14 cellular contexts compared by ENCODE assay signal in genomic region chr9:105296445-105296844, GRCh38. TPM values are rescaled to one million over a fixed set of nuclear protein-coding genes. Genes with fewer than 3 reads are reported as not detected.
DNase-seq lines count a peak whose midpoint lies in the region; ATAC-seq and TF ChIP-seq lines count a peak whose summit lies in the region.
"Had no signal": no experiment of that assay in that cellular context is flagged by ENCODE, and none has a peak within 500 bp of the region (broad histone marks: within the 10 kb centered on the region; RNA-seq: fewer than 3 reads in every experiment).

No MANE protein-coding gene starts in this region.

- DNase-seq in GM23338 (ENCODE audit: low spot score), result no peak
- DNase-seq in adipocyte (ENCODE audit: low read depth), result no peak
- DNase-seq in fibroblast of pulmonary artery (ENCODE audit: low read depth), result peak; percentile 25
- DNase-seq in progenitor cell of endocrine pancreas (ENCODE audit: low spot score, unreplicated experiment), result no peak
- no peak for DNase-seq in RPMI8226
- no peak for DNase-seq in NCI-H146 (lab: John Stamatoyannopoulos, UW)
- no peak for DNase-seq in NCI-H2081 treated with DMSO at 0.1 percent for 48 hours (lab: John Stamatoyannopoulos, UW)
- DNase-seq: activated B cell treated with CpG ODN at 0.5 μM for 24 hours; activated naive CD8-positive, alpha-beta T cell treated with anti-CD3 and anti-CD28 coated beads, Interleukin-2, amount 10 ng/mL, durations not matched to agents 7 days and 5 days; NCI-H1694 treated with DMSO at 0.1 percent for 48 hours; psoas muscle; stimulated activated naive CD4-positive, alpha-beta T cell treated with Interleukin-2 at 50 U/mL for 16 hours had no signal

- peaks cover 2% of the 10 kb centered on the region for H3K27me3 Mint-ChIP-seq in GM23338 (ENCODE audit: insufficient read depth, low read depth, poor library complexity)
- H3K27me3 Mint-ChIP-seq in progenitor cell of endocrine pancreas, result no peaks in the 10 kb centered on the region
- H3K27me3 Mint-ChIP-seq: activated B cell treated with CpG ODN at 0.5 μM for 24 hours had no signal

- no peak overlapping the region for H2AFZ ChIP-seq in GM23338

- no peaks in the 10 kb centered on the region for H3K9me3 ChIP-seq in adipocyte (ENCODE audit: control insufficient read depth, low read length)
- H3K9me3 ChIP-seq: psoas muscle had no signal

- peak overlapping the region; percentile 65 for H3K4me2 ChIP-seq in GM23338

- peak overlapping the region; percentile 55 for H3K4me3 Mint-ChIP-seq in GM23338
- no peak overlapping the region for H3K4me3 Mint-ChIP-seq in progenitor cell of endocrine pancreas (ENCODE audit: low read depth)
- H3K4me3 Mint-ChIP-seq: activated B cell treated with CpG ODN at 0.5 μM for 24 hours; activated naive CD8-positive, alpha-beta T cell treated with anti-CD3 and anti-CD28 coated beads, Interleukin-2, amount 10 ng/mL, durations not matched to agents 7 days and 5 days had no signal

- H3K27me3 ChIP-seq in GM23338 (ENCODE audit: insufficient read depth) (no peaks in the 10 kb centered on the region), adipocyte (replicated peaks; ENCODE audit: control insufficient read depth, insufficient read depth, low read length) (no peaks in the 10 kb centered on the region)
- H3K27me3 ChIP-seq: BLaER1 treated with 17β-estradiol and CSF1 and Interleukin-3, amounts not matched to agents 10 nM and 100 nM had no signal

- H3K9me3 Mint-ChIP-seq in GM23338 (no peaks in the 10 kb centered on the region), progenitor cell of endocrine pancreas (ENCODE audit: low read depth) (no peaks in the 10 kb centered on the region)
- H3K9me3 Mint-ChIP-seq: activated B cell treated with CpG ODN at 0.5 μM for 24 hours; activated naive CD8-positive, alpha-beta T cell treated with anti-CD3 and anti-CD28 coated beads, Interleukin-2, amount 10 ng/mL, durations not matched to agents 7 days and 5 days had no signal

- no peaks in the 10 kb centered on the region for H3F3A ChIP-seq in GM23338 (replicated peaks; ENCODE audit: low read depth)

- TF ChIP-seq CTCF in GM23338 (conservative IDR thresholded peaks at IDR 0.05; ENCODE audit: low read depth in 2 of 2), result no peak
- TF ChIP-seq CTCF in fibroblast of pulmonary artery (IDR thresholded peaks at IDR 0.05; ENCODE audit: low read length, missing control alignments), result no peak
- no peak for TF ChIP-seq CTCF in progenitor cell of endocrine pancreas (IDR thresholded peaks at IDR 0.05; ENCODE audit: unreplicated experiment)

- H3K27ac Mint-ChIP-seq in GM23338 (peak overlapping the region; percentile 98), progenitor cell of endocrine pancreas (peak overlapping the region; percentile 58)
- H3K27ac Mint-ChIP-seq: activated B cell treated with CpG ODN at 0.5 μM for 24 hours; activated naive CD8-positive, alpha-beta T cell treated with anti-CD3 and anti-CD28 coated beads, Interleukin-2, amount 10 ng/mL, durations not matched to agents 7 days and 5 days had no signal

- H3K4me1 ChIP-seq in GM23338 (ENCODE audit: insufficient read depth), result peaks cover 63% of the 10 kb centered on the region
- H3K4me1 ChIP-seq in adipocyte (ENCODE audit: control insufficient read depth, insufficient read depth, low read length), result peaks cover 48% of the 10 kb centered on the region
- H3K4me1 ChIP-seq: psoas muscle had no signal

- ATAC-seq in GM23338 (no peak), HG03439 (IDR thresholded peaks at IDR 0.05; ENCODE audit: unreplicated experiment) (no peak)

- H3K9me2 ChIP-seq in GM23338 (ENCODE audit: insufficient read depth), result no peaks in the 10 kb centered on the region

- H3K4me1 Mint-ChIP-seq in GM23338, result peaks cover 83% of the 10 kb centered on the region
- peaks cover 25% of the 10 kb centered on the region for H3K4me1 Mint-ChIP-seq in progenitor cell of endocrine pancreas (ENCODE audit: low read depth)
- H3K4me1 Mint-ChIP-seq: activated B cell treated with CpG ODN at 0.5 μM for 24 hours had no signal

- H3K27ac ChIP-seq in GM23338 (ENCODE audit: low read depth), result peak overlapping the region; percentile 82
- H3K27ac ChIP-seq: BLaER1 treated with 17β-estradiol and CSF1 and Interleukin-3, amounts not matched to agents 10 nM and 100 nM; psoas muscle had no signal

- H3K36me3 Mint-ChIP-seq in GM23338 (ENCODE audit: low read depth) (peaks cover 22% of the 10 kb centered on the region; the same call in 2 of the 3 replicates), progenitor cell of endocrine pancreas (ENCODE audit: insufficient read depth) (peaks cover 15% of the 10 kb centered on the region)

- peak overlapping the region; percentile 29 for H3K4me3 ChIP-seq in GM23338
- H3K4me3 ChIP-seq in adipocyte (ENCODE audit: low read length), result peak overlapping the region; percentile 33
- no peak overlapping the region for H3K4me3 ChIP-seq in fibroblast of pulmonary artery (replicated peaks; ENCODE audit: low read depth, low read length)
- H3K4me3 ChIP-seq: BLaER1 treated with 17β-estradiol and CSF1 and Interleukin-3, amounts not matched to agents 10 nM and 100 nM; psoas muscle had no signal

- peaks cover 53% of the 10 kb centered on the region for H3K79me2 ChIP-seq in GM23338 (replicated peaks; ENCODE audit: insufficient read depth)

- H3K9ac ChIP-seq in adipocyte (ENCODE audit: low read length), result peak overlapping the region; percentile 57
- H3K9ac ChIP-seq: BLaER1 treated with 17β-estradiol and CSF1 and Interleukin-3, amounts not matched to agents 10 nM and 100 nM had no signal

- H3K36me3 ChIP-seq in GM23338 (ENCODE audit: insufficient read depth), result no peaks in the 10 kb centered on the region
- H3K36me3 ChIP-seq in adipocyte (ENCODE audit: control insufficient read depth, insufficient read depth, low read length, severe bottlenecking), result peaks cover 26% of the 10 kb centered on the region

- H4K20me1 ChIP-seq in GM23338 (replicated peaks; ENCODE audit: insufficient read depth), result no peaks in the 10 kb centered on the region

TF ChIP-seq in GM23338, 12 proteins besides CTCF, POLR2A, EP300 and RAD21 (continues in another document):
- TF ChIP-seq, protein P1, sequence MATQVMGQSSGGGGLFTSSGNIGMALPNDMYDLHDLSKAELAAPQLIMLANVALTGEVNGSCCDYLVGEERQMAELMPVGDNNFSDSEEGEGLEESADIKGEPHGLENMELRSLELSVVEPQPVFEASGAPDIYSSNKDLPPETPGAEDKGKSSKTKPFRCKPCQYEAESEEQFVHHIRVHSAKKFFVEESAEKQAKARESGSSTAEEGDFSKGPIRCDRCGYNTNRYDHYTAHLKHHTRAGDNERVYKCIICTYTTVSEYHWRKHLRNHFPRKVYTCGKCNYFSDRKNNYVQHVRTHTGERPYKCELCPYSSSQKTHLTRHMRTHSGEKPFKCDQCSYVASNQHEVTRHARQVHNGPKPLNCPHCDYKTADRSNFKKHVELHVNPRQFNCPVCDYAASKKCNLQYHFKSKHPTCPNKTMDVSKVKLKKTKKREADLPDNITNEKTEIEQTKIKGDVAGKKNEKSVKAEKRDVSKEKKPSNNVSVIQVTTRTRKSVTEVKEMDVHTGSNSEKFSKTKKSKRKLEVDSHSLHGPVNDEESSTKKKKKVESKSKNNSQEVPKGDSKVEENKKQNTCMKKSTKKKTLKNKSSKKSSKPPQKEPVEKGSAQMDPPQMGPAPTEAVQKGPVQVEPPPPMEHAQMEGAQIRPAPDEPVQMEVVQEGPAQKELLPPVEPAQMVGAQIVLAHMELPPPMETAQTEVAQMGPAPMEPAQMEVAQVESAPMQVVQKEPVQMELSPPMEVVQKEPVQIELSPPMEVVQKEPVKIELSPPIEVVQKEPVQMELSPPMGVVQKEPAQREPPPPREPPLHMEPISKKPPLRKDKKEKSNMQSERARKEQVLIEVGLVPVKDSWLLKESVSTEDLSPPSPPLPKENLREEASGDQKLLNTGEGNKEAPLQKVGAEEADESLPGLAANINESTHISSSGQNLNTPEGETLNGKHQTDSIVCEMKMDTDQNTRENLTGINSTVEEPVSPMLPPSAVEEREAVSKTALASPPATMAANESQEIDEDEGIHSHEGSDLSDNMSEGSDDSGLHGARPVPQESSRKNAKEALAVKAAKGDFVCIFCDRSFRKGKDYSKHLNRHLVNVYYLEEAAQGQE (IDR thresholded peaks at IDR 0.05; ENCODE audit: unreplicated experiment), result no peak

RNA-seq across cellular contexts. Expression of gene SLC44A1, which starts 52.0 kb away (rescaled TPM):
- 74.4 and 75.0 TPM in 2 replicates for total RNA-seq in GM23338 (2014; rRNA removed; shearing (Covaris generic))
- 14.9 and 15.0 TPM in 2 replicates for polyA plus RNA-seq in GM23338 (2016; fragmentation: Nextera tagmentation; extraction: Ambion mirVana)
- total RNA-seq in progenitor cell of endocrine pancreas, result 48.7 and 53.5 TPM in 2 replicates
